Comparison of ENCODE assay signal across 22 cellular contexts in the genomic region with DNA sequence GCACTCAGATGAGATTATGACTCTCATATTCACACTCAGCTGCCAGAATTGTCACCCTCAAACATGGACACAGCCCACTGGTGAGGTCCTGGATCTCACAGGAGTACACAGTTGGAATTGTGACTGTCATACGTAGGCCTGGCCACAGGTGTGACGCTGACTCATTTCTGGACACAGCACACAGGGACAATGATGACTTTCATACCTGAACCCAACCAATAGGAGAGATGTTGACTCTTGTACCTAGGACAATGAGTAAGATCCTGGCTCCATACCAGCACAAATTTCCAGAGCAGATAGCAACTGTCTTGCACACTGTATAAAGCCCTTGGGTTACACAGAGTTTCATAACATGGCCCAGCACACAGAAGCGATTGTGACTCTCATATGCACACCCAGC. TPM values are rescaled to one million over a fixed set of nuclear protein-coding genes. Genes with fewer than 3 reads are reported as not detected.
DNase-seq lines count a peak whose midpoint lies in the region; ATAC-seq, FAIRE-seq and TF ChIP-seq lines count a peak whose summit lies in the region.
"Had no signal": no experiment of that assay in that cellular context is flagged by ENCODE, and none has a peak within 500 bp of the region (broad histone marks: within the 10 kb centered on the region; RNA-seq: fewer than 3 reads in every experiment).

No MANE protein-coding gene starts in this region.

- no peak overlapping the region for H2AFZ ChIP-seq in HepG2 (ENCODE audit: low read length)
- H2AFZ ChIP-seq: GM23248 had no signal

- POLR2A ChIA-PET in HepG2 (lab: Yijun Ruan, JAX), result no interaction called here

- no peaks in the 10 kb centered on the region for H3K36me3 ChIP-seq in HepG2 (replicated peaks in 1 of 2; ENCODE audit: control insufficient read depth in 1 of 2, insufficient read depth in 2 of 2, low read length in 2 of 2)
- no peaks in the 10 kb centered on the region for H3K36me3 ChIP-seq in right lobe of liver
- no peaks in the 10 kb centered on the region for H3K36me3 ChIP-seq in mucosa of descending colon (ENCODE audit: low read depth)
- H3K36me3 ChIP-seq: SJCRH30 had no signal

- no peak for TF ChIP-seq CTCF in HepG2 (CRISPR knock-in tag; IDR thresholded peaks at IDR 0.05)
- no peak for TF ChIP-seq CTCF in right lobe of liver (IDR thresholded peaks at IDR 0.05)
- no peak for TF ChIP-seq CTCF in mucosa of descending colon (IDR thresholded peaks at IDR 0.05)

- intact Hi-C loops in HepG2 (cut with micrococcal nuclease; ENCODE audit: unreplicated experiment) (no loop called here), right lobe of liver (cut with DNase I) (no loop called here), mucosa of descending colon (cut with DNase I, micrococcal nuclease) (no loop called here), right cardiac atrium (cut with DNase I) (no loop called here)

- TF ChIP-seq EP300 in HepG2 (IDR thresholded peaks at IDR 0.05; ENCODE audit: low read depth in 2 of 2, low read length in 2 of 2), result no peak
- TF ChIP-seq EP300 in HepG2 (CRISPR knock-in tag; IDR thresholded peaks at IDR 0.05; ENCODE audit: borderline replicate concordance), result no peak

- no peak overlapping the region for H3K9ac ChIP-seq in HepG2 (ENCODE audit: insufficient read depth, low read depth, low read length)
- H3K9ac ChIP-seq: GM23248 had no signal

- peak; percentile 43; the same call in 2 of the 3 replicates for ATAC-seq in HepG2
- ATAC-seq in right lobe of liver, result no peak
- ATAC-seq in esophagus mucosa, result peak; percentile 69
- no peak for ATAC-seq in mucosa of descending colon
- ATAC-seq in right cardiac atrium, result no peak
- ATAC-seq in HG03159 (IDR thresholded peaks at IDR 0.05; ENCODE audit: unreplicated experiment), result no peak
- ATAC-seq: GM12878 had no signal

- H3K4me2 ChIP-seq in HepG2 (ENCODE audit: low read depth, low read length), result no peak overlapping the region

- DNase-seq in HepG2 (ENCODE audit: low spot score), result peak; percentile 17
- no peak for DNase-seq in right lobe of liver
- peak; percentile 2 for DNase-seq in NCI-H2029 treated with DMSO at 0.1 percent for 48 hours (lab: John Stamatoyannopoulos, UW)
- DNase-seq in mucosa of descending colon, result no peak
- DNase-seq in right cardiac atrium, result no peak
- no peak for DNase-seq in activated CD4-positive, alpha-beta T cell treated with anti-CD3 and anti-CD28 coated beads, Interleukin-2, amount 50 U/mL, for 48 hours
- DNase-seq: CD4-positive, CD25-positive, alpha-beta regulatory T cell; COR-L47; DND-41; GM23248; H9; KG1; NCI-H1417; NCI-H187 treated with DMSO at 0.1 percent for 48 hours; NCI-H2227 treated with DMSO at 0.1 percent for 48 hours; NCI-H510A treated with DMSO at 0.1 percent for 48 hours; NCI-H748 treated with DMSO at 0.1 percent for 48 hours; SJCRH30 had no signal

- H3K27me3 ChIP-seq in HepG2 (ENCODE audit: control insufficient read depth in 1 of 2, insufficient read depth in 2 of 2, low read length in 2 of 2) (no peaks in the 10 kb centered on the region), right lobe of liver (no peaks in the 10 kb centered on the region), right cardiac atrium (ENCODE audit: control insufficient read depth, insufficient read depth) (no peaks in the 10 kb centered on the region)
- H3K27me3 ChIP-seq: SJCRH30 had no signal

- 39% methylated on average over 3 of the region's 3 CpGs for WGBS in HepG2 (ENCODE audit: low lambda C conversion rate)
- whole genome bisulfite sequencing in right lobe of liver (ENCODE audit: insufficient coverage, low coverage, low lambda C conversion rate, missing lambda C conversion rate), result no CpG with 5 or more reads among the region's 3 CpGs
- WGBS in right cardiac atrium, result 88% methylated on average over 3 of the region's 3 CpGs

- H3K9me3 ChIP-seq in HepG2 (ENCODE audit: low read length), result peaks cover 66% of the 10 kb centered on the region
- H3K9me3 ChIP-seq in right lobe of liver, result no peaks in the 10 kb centered on the region
- H3K9me3 ChIP-seq in mucosa of descending colon, result peaks cover 7% of the 10 kb centered on the region
- no peaks in the 10 kb centered on the region for H3K9me3 ChIP-seq in right cardiac atrium (ENCODE audit: control insufficient read depth, low read length)
- H3K9me3 ChIP-seq: SJCRH30 had no signal

- no peaks in the 10 kb centered on the region for H3K79me2 ChIP-seq in HepG2 (ENCODE audit: insufficient read depth, low read length)

- no peak overlapping the region for H3K4me3 ChIP-seq in HepG2 (replicated peaks in 1 of 3; ENCODE audit: insufficient read depth in 1 of 3, low read depth in 2 of 3, low read length in 3 of 3)
- no peak overlapping the region for H3K4me3 ChIP-seq in right lobe of liver
- no peak overlapping the region for H3K4me3 ChIP-seq in mucosa of descending colon
- H3K4me3 ChIP-seq in right cardiac atrium (ENCODE audit: low read length), result no peak overlapping the region
- H3K4me3 ChIP-seq: GM12878, GM23248, SJCRH30 had no signal

- no peak for TF ChIP-seq POLR2A in HepG2 (IDR thresholded peaks at IDR 0.05; ENCODE audit: insufficient read depth in 1 of 2, low read depth in 2 of 2, low read length in 2 of 2)
- no peak for TF ChIP-seq POLR2A in right lobe of liver (IDR thresholded peaks at IDR 0.05)

- CTCF ChIA-PET in HepG2 (lab: Yijun Ruan, JAX; ENCODE audit: low intra/inter-chr PET ratio, low total read pairs), result no interaction called here

- H3K4me1 ChIP-seq in HepG2 (ENCODE audit: insufficient read depth, low read length) (no peaks in the 10 kb centered on the region), right lobe of liver (no peaks in the 10 kb centered on the region), mucosa of descending colon (ENCODE audit: low read depth) (no peaks in the 10 kb centered on the region), right cardiac atrium (ENCODE audit: control insufficient read depth, insufficient read depth, low read length) (no peaks in the 10 kb centered on the region)
- H3K4me1 ChIP-seq: SJCRH30 had no signal

- no peaks in the 10 kb centered on the region for H4K20me1 ChIP-seq in HepG2 (ENCODE audit: insufficient read depth, low read length)

- FAIRE-seq in HepG2 (lab: Jason Lieb, UNC), result no peak
- FAIRE-seq: GM12878, RCC 7860 had no signal

- H3K27ac ChIP-seq in HepG2 (ENCODE audit: extremely low read length, insufficient read depth, low read length) (no peak overlapping the region), right lobe of liver (no peak overlapping the region), right cardiac atrium (ENCODE audit: low read length) (no peak overlapping the region)
- H3K27ac ChIP-seq: GM23248, SJCRH30 had no signal

- no peak for TF ChIP-seq RAD21 in HepG2 (CRISPR knock-in tag; IDR thresholded peaks at IDR 0.05)

- BruUV-seq in HepG2 (replicated peaks; lab: Mats Ljungman, UMichigan), result no TSS peak

- in situ Hi-C loops in HepG2 (cut with HindIII; ENCODE audit: extremely low pct_ligation_motif_present, low pct_unique_long_range_greater_than_20kb), result no loop called here

RNA-seq across cellular contexts. Expression of a gene that starts 46.4 kb away (rescaled TPM):
- 3.7 and 4.8 TPM in 2 replicates for total RNA-seq in HepG2 (2016; rRNA removed; fragmentation: Illumina TruSeq; extraction: Trizol)
- 1.1 and 1.3 TPM in 2 replicates for total RNA-seq in HepG2 (2016; cell fraction: cytosol; rRNA removed; fragmentation: Illumina TruSeq; extraction: Trizol; ENCODE audit: low read depth)
- 4.4 and 5.3 TPM in 2 replicates for total RNA-seq in HepG2 (2016; cell fraction: insoluble cytoplasmic fraction; rRNA removed; fragmentation: Illumina TruSeq; extraction: Trizol)
- 1.6 and 2.4 TPM in 2 replicates for total RNA-seq in HepG2 (2016; cell fraction: membrane; rRNA removed; fragmentation: Illumina TruSeq; extraction: Trizol)
- 5.1 and 5.3 TPM in 2 replicates for total RNA-seq in HepG2 (2016; cell fraction: nucleus; rRNA removed; fragmentation: Illumina TruSeq; extraction: Trizol)
- polyA plus RNA-seq in HepG2 (2011; rRNA removed), result 0.85 and 1.1 TPM in 2 replicates
- 0.32 and 0.42 TPM in 2 replicates for polyA plus RNA-seq in HepG2 (2011; cell fraction: cytosol; rRNA removed)
- 0.74 and 0.93 TPM in 2 replicates for polyA plus RNA-seq in HepG2 (2011; cell fraction: nucleus; rRNA removed)
- 1.1 and 2.4 TPM in 2 replicates for polyA plus RNA-seq in HepG2 (2012)
- 0.35 and 0.60 TPM in 2 replicates for polyA plus RNA-seq in HepG2 (2016; cell fraction: cytosol; fragmentation: Illumina TruSeq; extraction: Trizol; ENCODE audit: low read depth)
- polyA plus RNA-seq in HepG2 (2016; cell fraction: insoluble cytoplasmic fraction; fragmentation: Illumina TruSeq; extraction: Trizol; ENCODE audit: low read depth), result 3.4 and 3.7 TPM in 2 replicates
- 0.82 and 0.95 TPM in 2 replicates for polyA plus RNA-seq in HepG2 (2016; cell fraction: membrane; fragmentation: Illumina TruSeq; extraction: Trizol; ENCODE audit: low read depth)
- 7.8 and 10.2 TPM in 2 replicates for polyA plus RNA-seq in HepG2 (2016; cell fraction: nucleus; fragmentation: Illumina TruSeq; extraction: Trizol; ENCODE audit: insufficient read depth, low read depth)
- polyA minus RNA-seq in HepG2 (2011; rRNA and poly(A)+ RNA removed; ENCODE audit: low replicate concordance), result 2.3 TPM in 1 of 2 replicates, not detected in the other
- polyA minus RNA-seq in HepG2 (2011; cell fraction: cytosol; rRNA and poly(A)+ RNA removed), result 0.79 and 5.7 TPM in 2 replicates
- 4.7 and 5.5 TPM in 2 replicates for polyA minus RNA-seq in HepG2 (2011; cell fraction: nucleus; rRNA and poly(A)+ RNA removed)
- total RNA-seq in right lobe of liver, result 1 to 10 TPM in 2 of 6 experiments, under 1 TPM in 4; 0.37 to 3.3 (median 0.84) TPM
- 2.7 TPM for total RNA-seq in esophagus mucosa
- 1 to 10 TPM; 2.9 to 4.6 (median 4.2) TPM for total RNA-seq in mucosa of descending colon
- total RNA-seq in right cardiac atrium, result 1 to 10 TPM; 1.3 to 4.4 (median 3.0) TPM
- 2.4 TPM for polyA plus RNA-seq in right cardiac atrium

RNA-seq across cellular contexts. Expression of a gene that starts 51.0 kb away (rescaled TPM):
- total RNA-seq in HepG2 (2016; rRNA removed; fragmentation: Illumina TruSeq; extraction: Trizol) (6.9 and 9.7 TPM in 2 replicates), right lobe of liver (1 to 10 TPM in 4 of 6 experiments, under 1 TPM in 2; 0.44 to 2.2 (median 1.2) TPM), esophagus mucosa (9.9 TPM), mucosa of descending colon (10 to 100 TPM in 2 of 3 donors, 1 to 10 TPM in 1; 9.7 to 13.1 (median 12.5) TPM), right cardiac atrium (1 to 10 TPM; 3.7 to 7.9 (median 5.5) TPM)
- total RNA-seq in HepG2 (2016; cell fraction: cytosol; rRNA removed; fragmentation: Illumina TruSeq; extraction: Trizol; ENCODE audit: low read depth), result 2.5 and 4.1 TPM in 2 replicates
- total RNA-seq in HepG2 (2016; cell fraction: insoluble cytoplasmic fraction; rRNA removed; fragmentation: Illumina TruSeq; extraction: Trizol), result 6.7 and 10.4 TPM in 2 replicates
- 2.1 and 3.6 TPM in 2 replicates for total RNA-seq in HepG2 (2016; cell fraction: membrane; rRNA removed; fragmentation: Illumina TruSeq; extraction: Trizol)
- 9.9 and 12.4 TPM in 2 replicates for total RNA-seq in HepG2 (2016; cell fraction: nucleus; rRNA removed; fragmentation: Illumina TruSeq; extraction: Trizol)
- polyA plus RNA-seq in HepG2 (2011; rRNA removed) (4.1 TPM in 2 replicates), right cardiac atrium (1.4 TPM)
- polyA plus RNA-seq in HepG2 (2011; cell fraction: cytosol; rRNA removed), result 3.2 and 4.1 TPM in 2 replicates
- 2.2 and 3.6 TPM in 2 replicates for polyA plus RNA-seq in HepG2 (2011; cell fraction: nucleus; rRNA removed)
- polyA plus RNA-seq in HepG2 (2012), result 1.6 and 2.1 TPM in 2 replicates
- polyA plus RNA-seq in HepG2 (2016; cell fraction: cytosol; fragmentation: Illumina TruSeq; extraction: Trizol; ENCODE audit: low read depth), result 0.20 and 0.22 TPM in 2 replicates
- polyA plus RNA-seq in HepG2 (2016; cell fraction: insoluble cytoplasmic fraction; fragmentation: Illumina TruSeq; extraction: Trizol; ENCODE audit: low read depth), result 6.0 and 7.2 TPM in 2 replicates
- polyA plus RNA-seq in HepG2 (2016; cell fraction: membrane; fragmentation: Illumina TruSeq; extraction: Trizol; ENCODE audit: low read depth), result 0.49 and 0.76 TPM in 2 replicates
- 6.6 and 6.9 TPM in 2 replicates for polyA plus RNA-seq in HepG2 (2016; cell fraction: nucleus; fragmentation: Illumina TruSeq; extraction: Trizol; ENCODE audit: insufficient read depth, low read depth)
- 4.4 and 5.6 TPM in 2 replicates for polyA minus RNA-seq in HepG2 (2011; rRNA and poly(A)+ RNA removed; ENCODE audit: low replicate concordance)
- 7.4 and 7.8 TPM in 2 replicates for polyA minus RNA-seq in HepG2 (2011; cell fraction: cytosol; rRNA and poly(A)+ RNA removed)
- 14.2 and 15.7 TPM in 2 replicates for polyA minus RNA-seq in HepG2 (2011; cell fraction: nucleus; rRNA and poly(A)+ RNA removed)

Comparison
In these comparisons a context has a peak if more than half of its experiments do, and no peak if none do; other contexts are left out.
1. ATAC-seq: peak in HepG2 (single experiment) and esophagus mucosa (single experiment); none in right lobe of liver (0 of 4), mucosa of descending colon (single experiment), right cardiac atrium (0 of 2) and HG03159 (single experiment).
2. DNase-seq: peak in HepG2 (single experiment) and NCI-H2029 treated with DMSO at 0.1 percent for 48 hours (single experiment); none in right lobe of liver (0 of 3), mucosa of descending colon (0 of 3), right cardiac atrium (0 of 3) and activated CD4-positive, alpha-beta T cell treated with anti-CD3 and anti-CD28 coated beads, Interleukin-2, amount 50 U/mL, for 48 hours (0 of 2).